8 cellular contexts compared by ENCODE assay signal in the genomic region with DNA sequence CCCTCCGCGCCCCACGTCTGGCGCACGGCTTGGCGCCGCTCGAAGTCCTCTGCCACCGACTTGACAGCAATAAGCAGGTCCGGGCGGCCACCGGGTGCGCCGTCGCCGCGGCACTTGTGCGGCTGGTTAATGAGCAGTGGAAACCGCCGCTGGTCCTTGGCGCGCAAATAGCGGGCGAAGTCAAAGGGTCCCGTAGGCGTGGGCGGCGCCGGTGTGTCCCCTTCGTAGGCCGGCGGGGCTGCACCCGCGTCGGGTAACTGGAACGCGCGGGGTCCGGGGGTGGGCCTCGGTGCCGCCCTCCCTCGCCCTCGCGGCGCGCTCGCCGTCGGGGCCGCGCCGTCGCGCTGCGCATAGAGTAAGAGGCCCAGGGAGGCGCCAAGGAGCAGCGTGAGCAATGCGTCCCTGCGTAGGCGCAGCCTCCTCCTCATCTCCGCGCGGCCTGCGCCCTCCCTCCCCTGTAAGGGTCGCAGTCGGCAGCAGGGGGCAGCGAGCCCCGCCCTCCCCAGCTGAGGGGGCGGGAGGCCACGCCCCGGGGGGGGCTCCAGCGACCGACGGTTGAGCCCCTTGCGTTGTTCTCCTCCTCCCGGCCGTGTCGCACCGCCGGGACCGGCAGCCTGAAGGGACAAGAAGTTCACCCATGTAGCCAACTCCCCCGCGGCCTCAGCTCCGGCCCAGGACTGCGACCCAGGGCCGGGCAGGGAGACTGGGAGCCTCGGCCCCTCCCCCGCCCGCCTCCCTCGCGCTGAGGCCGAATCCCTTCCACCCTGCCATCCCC. TPM values are rescaled to one million over a fixed set of nuclear protein-coding genes. Genes with fewer than 3 reads are reported as not detected.
DNase-seq lines count a peak whose midpoint lies in the region; ATAC-seq and TF ChIP-seq lines count a peak whose summit lies in the region.

No MANE protein-coding gene starts in this region.

- intact Hi-C loops in left ventricle myocardium superior (cut with micrococcal nuclease) = no loop called here

- no peak overlapping the region for H3K27ac Mint-ChIP-seq in activated naive CD4-positive, alpha-beta T cell treated with anti-CD3 and anti-CD28 coated beads, Interleukin-2, amount 10 ng/mL, durations not matched to agents 7 days and 5 days

- DNase-seq in NCI-H2171 (lab: John Stamatoyannopoulos, UW) = peak; percentile 61
- peak; percentile 66 for DNase-seq in activated naive CD4-positive, alpha-beta T cell treated with anti-CD3 and anti-CD28 coated beads, Interleukin-2, amount 10 ng/mL, durations not matched to agents 7 days and 5 days
- DNase-seq in left ventricle myocardium superior = peak; percentile 74
- DNase-seq in retinal pigment epithelial cell (ENCODE audit: low read depth) = no peak
- no peak for DNase-seq in ACHN
- DNase-seq in GF-D8 (lab: John Stamatoyannopoulos, UW) = no peak

- H3K4me3 ChIP-seq in BLaER1 treated with 17β-estradiol and CSF1 and Interleukin-3, amounts not matched to agents 10 nM and 100 nM = peak overlapping the region; percentile 54 to 72 (median 60)
- peak overlapping the region; percentile 53 for H3K4me3 ChIP-seq in retinal pigment epithelial cell (ENCODE audit: low read length)

- H3K4me3 Mint-ChIP-seq in activated naive CD4-positive, alpha-beta T cell treated with anti-CD3 and anti-CD28 coated beads, Interleukin-2, amount 10 ng/mL, durations not matched to agents 7 days and 5 days = peak overlapping the region; percentile 70

- in situ Hi-C loops in ACHN (cut with HindIII; ENCODE audit: low pct_ligation_motif_present, low pct_unique_long_range_greater_than_20kb, low sequenced_read_pairs) = no loop called here

- peaks cover 49% of the 10 kb centered on the region for H3K36me3 Mint-ChIP-seq in activated naive CD4-positive, alpha-beta T cell treated with anti-CD3 and anti-CD28 coated beads, Interleukin-2, amount 10 ng/mL, durations not matched to agents 7 days and 5 days

- ATAC-seq in GM19463 (IDR thresholded peaks at IDR 0.05; ENCODE audit: unreplicated experiment) = peak; percentile 48
- peak; percentile 66 for ATAC-seq in left ventricle myocardium superior

- peaks cover 12 to 23% (median 17%) of the 10 kb centered on the region in 10 experiments for H3K4me1 ChIP-seq in BLaER1 treated with 17β-estradiol and CSF1 and Interleukin-3, amounts not matched to agents 10 nM and 100 nM

- peaks cover 44 to 58% (median 48%) of the 10 kb centered on the region in 11 experiments for H3K36me3 ChIP-seq in BLaER1 treated with 17β-estradiol and CSF1 and Interleukin-3, amounts not matched to agents 10 nM and 100 nM

- CTCF ChIA-PET in activated naive CD4-positive, alpha-beta T cell treated with anti-CD3 and anti-CD28 coated beads, Interleukin-2, amount 10 ng/mL, durations not matched to agents 7 days and 5 days (lab: Charles Lee) = interaction anchor here (0.7 to 1.7 kb wide), 11 partner anchors 8 to 371 kb away, joined by 3 to 8 read pairs (median 4); no protein-coding TSS in a partner anchor

- H3K9me3 Mint-ChIP-seq in activated naive CD4-positive, alpha-beta T cell treated with anti-CD3 and anti-CD28 coated beads, Interleukin-2, amount 10 ng/mL, durations not matched to agents 7 days and 5 days = no peaks in the 10 kb centered on the region

- no peak for TF ChIP-seq CTCF in retinal pigment epithelial cell (conservative IDR thresholded peaks at IDR 0.05; ENCODE audit: low read depth, low read length)

- peaks cover 37% of the 10 kb centered on the region for H3K4me1 Mint-ChIP-seq in activated naive CD4-positive, alpha-beta T cell treated with anti-CD3 and anti-CD28 coated beads, Interleukin-2, amount 10 ng/mL, durations not matched to agents 7 days and 5 days

- H3K9ac ChIP-seq in BLaER1 treated with 17β-estradiol and CSF1 and Interleukin-3, amounts not matched to agents 10 nM and 100 nM = peak overlapping the region; percentile 34 to 80 (median 69)

- H3K9me3 ChIP-seq in BLaER1 treated with 17β-estradiol and CSF1 and Interleukin-3, amounts not matched to agents 10 nM and 100 nM (replicated peaks in 1 of 11) = peaks cover 0 to 12% (median 0%) of the 10 kb centered on the region in 11 experiments; a peak in 4 of 22 replicates

- H3K27me3 ChIP-seq in BLaER1 treated with 17β-estradiol and CSF1 and Interleukin-3, amounts not matched to agents 10 nM and 100 nM = peaks cover 29 to 54% (median 45%) of the 10 kb centered on the region in 11 experiments

- peak overlapping the region; percentile 79 to 97 (median 85) for H3K4me2 ChIP-seq in BLaER1 treated with 17β-estradiol and CSF1 and Interleukin-3, amounts not matched to agents 10 nM and 100 nM

- peaks cover 19% of the 10 kb centered on the region for H3K27me3 Mint-ChIP-seq in activated naive CD4-positive, alpha-beta T cell treated with anti-CD3 and anti-CD28 coated beads, Interleukin-2, amount 10 ng/mL, durations not matched to agents 7 days and 5 days

- H3K27ac ChIP-seq in BLaER1 treated with 17β-estradiol and CSF1 and Interleukin-3, amounts not matched to agents 10 nM and 100 nM = peak overlapping the region in 1 of 11 experiments; percentile 35; a peak in 2 of 22 replicates

- peaks cover 53 to 100% (median 76%) of the 10 kb centered on the region in 11 experiments for H4K20me1 ChIP-seq in BLaER1 treated with 17β-estradiol and CSF1 and Interleukin-3, amounts not matched to agents 10 nM and 100 nM

RNA-seq across cellular contexts. Expression of gene B3GNT9, which starts 0.6 kb away (rescaled TPM):
- 7.8 TPM for total RNA-seq in left ventricle myocardium superior

RNA-seq across cellular contexts. Expression of gene TRADD, which starts 9.5 kb away (rescaled TPM):
- 7.2 TPM for total RNA-seq in left ventricle myocardium superior

RNA-seq across cellular contexts. Expression of gene FBXL8, which starts 9.5 kb away (rescaled TPM):
- 12.0 TPM for total RNA-seq in left ventricle myocardium superior

RNA-seq across cellular contexts. Expression of gene HSF4, which starts 14.3 kb away (rescaled TPM):
- total RNA-seq in left ventricle myocardium superior = 71.0 TPM

RNA-seq across cellular contexts. Expression of gene NOL3, which starts 20.1 kb away (rescaled TPM):
- total RNA-seq in left ventricle myocardium superior = 125 TPM

Comparison
In these comparisons a context has a peak if more than half of its experiments do, and no peak if none do; other contexts are left out.
1. DNase-seq: peak in NCI-H2171 (single experiment), activated naive CD4-positive, alpha-beta T cell treated with anti-CD3 and anti-CD28 coated beads, Interleukin-2, amount 10 ng/mL, durations not matched to agents 7 days and 5 days (single experiment) and left ventricle myocardium superior (single experiment); none in retinal pigment epithelial cell (single experiment), ACHN (single experiment) and GF-D8 (single experiment).